In the genomic region with DNA sequence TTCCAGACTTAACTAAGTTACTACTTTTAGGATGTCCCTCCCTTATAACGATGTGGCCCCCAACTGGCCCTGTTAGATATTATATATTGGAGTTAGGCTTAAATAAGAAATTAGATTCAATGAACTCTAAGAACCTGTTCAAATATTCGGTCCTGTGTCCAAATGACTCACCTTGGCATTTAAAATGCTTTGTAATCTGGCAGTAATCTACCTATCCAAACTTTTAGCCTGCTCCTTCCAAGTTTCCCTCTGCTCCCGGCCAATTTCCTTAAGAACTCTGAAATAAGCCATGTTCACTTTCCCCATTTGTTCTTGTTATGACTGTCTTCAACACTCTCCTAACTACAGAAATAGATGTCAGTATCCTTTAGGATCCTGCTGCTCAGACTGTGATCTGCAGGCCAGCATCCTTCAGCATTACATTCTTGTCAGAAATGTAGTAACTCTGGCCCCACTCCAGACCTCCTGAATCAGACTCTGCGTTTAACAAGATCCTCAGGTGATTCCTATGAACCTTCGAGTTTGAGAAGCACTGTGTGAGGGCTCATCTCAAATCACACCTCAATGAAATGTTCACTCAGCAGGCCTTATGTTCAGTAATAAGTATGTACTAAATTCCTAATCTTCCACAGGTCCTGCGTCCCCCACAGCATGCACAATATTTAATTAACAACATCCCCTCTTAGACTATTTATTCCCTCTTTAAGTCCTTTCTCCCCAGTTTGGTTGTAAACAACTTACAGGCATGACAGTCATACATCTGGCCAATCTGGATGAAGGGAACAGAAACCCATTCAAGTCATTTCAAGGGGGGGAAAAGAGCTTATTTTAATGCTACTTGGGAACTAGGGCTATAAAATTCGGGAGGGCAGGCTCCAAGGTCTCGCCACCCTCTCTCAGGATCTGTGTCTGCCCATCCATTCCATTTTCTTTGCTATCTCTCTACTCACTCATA, we compare ENCODE assay signal across 9 cellular contexts. TPM values are rescaled to one million over a fixed set of nuclear protein-coding genes. Genes with fewer than 3 reads are reported as not detected.
DNase-seq lines count a peak whose midpoint lies in the region; ATAC-seq and TF ChIP-seq lines count a peak whose summit lies in the region.
"Had no signal": no experiment of that assay in that cellular context is flagged by ENCODE, and none has a peak within 500 bp of the region (broad histone marks: within the 10 kb centered on the region; RNA-seq: fewer than 3 reads in every experiment).

No MANE protein-coding gene starts in this region.

- H4K20me1 ChIP-seq in BLaER1: peaks cover 9% of the 10 kb centered on the region; the same call in 1 of the 2 replicates

- intact Hi-C loops in naive thymus-derived CD4-positive, alpha-beta T cell (cut with micrococcal nuclease): no loop called here

- no peak for ATAC-seq in naive thymus-derived CD4-positive, alpha-beta T cell
- ATAC-seq in HG02571 (IDR thresholded peaks at IDR 0.05; ENCODE audit: unreplicated experiment): no peak
- ATAC-seq: WTC11 had no signal

- peaks cover 21% of the 10 kb centered on the region for H3K9me3 ChIP-seq in BLaER1
- H3K9me3 ChIP-seq in HEK293 (ENCODE audit: control insufficient read depth, insufficient read depth, low read depth, low read length): no peaks in the 10 kb centered on the region
- no peaks in the 10 kb centered on the region for H3K9me3 ChIP-seq in naive thymus-derived CD4-positive, alpha-beta T cell (ENCODE audit: control insufficient read depth in 2 of 3, low read length in 3 of 3)

- no peaks in the 10 kb centered on the region for H3K27me3 ChIP-seq in BLaER1
- no peaks in the 10 kb centered on the region for H3K27me3 ChIP-seq in naive thymus-derived CD4-positive, alpha-beta T cell (ENCODE audit: control insufficient read depth in 2 of 2, insufficient read depth in 2 of 2, low read length in 2 of 2)

- H3K9ac ChIP-seq in BLaER1: no peak overlapping the region

- CTCF ChIA-PET in HEK293 (lab: Yijun Ruan, JAX): no interaction called here
- CTCF ChIA-PET in naive thymus-derived CD4-positive, alpha-beta T cell (lab: Charles Lee): interaction anchor here (1.0 kb wide), 1 partner anchor 52 kb away, joined by 3 read pairs; no protein-coding TSS in a partner anchor

- peak overlapping the region; percentile 88 for H3K4me2 ChIP-seq in BLaER1

- TF ChIP-seq CTCF in HEK293 (tag by site-specific recombination; IDR thresholded peaks at IDR 0.05) (no peak), GM20000 (IDR thresholded peaks at IDR 0.05; ENCODE audit: extremely low read depth, missing control alignments) (no peak)

- peaks cover 0 to 28% (median 8%) of the 10 kb centered on the region in 11 donors for H3K9me3 Mint-ChIP-seq in naive thymus-derived CD4-positive, alpha-beta T cell

- H3K27ac Mint-ChIP-seq in naive thymus-derived CD4-positive, alpha-beta T cell: peak overlapping the region in 7 of 9 donors; percentile 2 to 93 (median 83)
- H3K27ac Mint-ChIP-seq: WTC11 had no signal

- H3K4me3 Mint-ChIP-seq in naive thymus-derived CD4-positive, alpha-beta T cell: peak overlapping the region in 9 of 10 donors; percentile 91 to 98 (median 97)

- peaks cover 0 to 33% (median 27%) of the 10 kb centered on the region in 5 donors for H3K36me3 Mint-ChIP-seq in naive thymus-derived CD4-positive, alpha-beta T cell

- peaks cover 16% of the 10 kb centered on the region for H3K36me3 ChIP-seq in BLaER1
- no peaks in the 10 kb centered on the region for H3K36me3 ChIP-seq in HEK293 (ENCODE audit: control insufficient read depth in 2 of 2, insufficient read depth in 1 of 2, low read length in 2 of 2)
- peaks cover 0 to 8% (median 0%) of the 10 kb centered on the region in 3 experiments for H3K36me3 ChIP-seq in naive thymus-derived CD4-positive, alpha-beta T cell (ENCODE audit: control insufficient read depth in 2 of 3, insufficient read depth in 3 of 3, low read length in 3 of 3)

- no peaks in the 10 kb centered on the region for H3K27me3 Mint-ChIP-seq in naive thymus-derived CD4-positive, alpha-beta T cell

- H3K4me3 ChIP-seq in BLaER1 (no peak overlapping the region), HEK293 (ENCODE audit: low read depth, low read length) (no peak overlapping the region)
- H3K4me3 ChIP-seq in naive thymus-derived CD4-positive, alpha-beta T cell (ENCODE audit: low read length): no peak overlapping the region

- POLR2A ChIA-PET in HEK293 (lab: Yijun Ruan, JAX): no interaction called here
- POLR2A ChIA-PET in naive thymus-derived CD4-positive, alpha-beta T cell (lab: Charles Lee): interaction anchor here (0.6 kb wide), 1 partner anchor 9 kb away, joined by 4 read pairs; no protein-coding TSS in a partner anchor

- H3K27ac ChIP-seq in BLaER1: no peak overlapping the region
- H3K27ac ChIP-seq in HEK293 (ENCODE audit: extremely low read depth, low read depth, low read length): peak overlapping the region; percentile 5; the same call in 1 of the 2 replicates
- no peak overlapping the region for H3K27ac ChIP-seq in naive thymus-derived CD4-positive, alpha-beta T cell (ENCODE audit: low read depth, low read length)

- H3K4me1 Mint-ChIP-seq in naive thymus-derived CD4-positive, alpha-beta T cell: peaks cover 46 to 88% (median 67%) of the 10 kb centered on the region in 7 donors

- DNase-seq in astrocyte of the hippocampus (ENCODE audit: low read depth, low spot score) (peak; percentile 50), DMS53 treated with DMSO at 0.1 percent for 48 hours (lab: John Stamatoyannopoulos, UW; ENCODE audit: unreplicated experiment) (no peak), GM20000 (ENCODE audit: low spot score) (no peak), HuH-7 (ENCODE audit: low spot score) (no peak)
- DNase-seq in naive thymus-derived CD4-positive, alpha-beta T cell: no peak

- peaks cover 32% of the 10 kb centered on the region for H3K4me1 ChIP-seq in BLaER1
- peaks cover 11% of the 10 kb centered on the region for H3K4me1 ChIP-seq in HEK293 (ENCODE audit: control insufficient read depth, insufficient read depth, low read length)
- H3K4me1 ChIP-seq in naive thymus-derived CD4-positive, alpha-beta T cell (ENCODE audit: control insufficient read depth in 2 of 2, insufficient read depth in 2 of 2, low read length in 2 of 2): peaks cover 18 to 21% of the 10 kb centered on the region in 2 donors

TF ChIP-seq in HEK293, 187 proteins besides CTCF, POLR2A, EP300 and RAD21:
- no peak for TF ChIP-seq ZNF132 (tag by site-specific recombination; IDR thresholded peaks at IDR 0.05; ENCODE audit: borderline replicate concordance)
- no peak for TF ChIP-seq REPIN1 (tag by site-specific recombination; IDR thresholded peaks at IDR 0.05; ENCODE audit: low read depth)
- TF ChIP-seq YY2 (tag by site-specific recombination; IDR thresholded peaks at IDR 0.05): no peak
- no peak for TF ChIP-seq ZNF133 (tag by site-specific recombination; IDR thresholded peaks at IDR 0.05)
- no peak for TF ChIP-seq ZNF560 (tag by site-specific recombination; IDR thresholded peaks at IDR 0.05; ENCODE audit: borderline replicate concordance)
- TF ChIP-seq ZNF548 (tag by site-specific recombination; IDR thresholded peaks at IDR 0.05): no peak
- TF ChIP-seq, protein P1, sequence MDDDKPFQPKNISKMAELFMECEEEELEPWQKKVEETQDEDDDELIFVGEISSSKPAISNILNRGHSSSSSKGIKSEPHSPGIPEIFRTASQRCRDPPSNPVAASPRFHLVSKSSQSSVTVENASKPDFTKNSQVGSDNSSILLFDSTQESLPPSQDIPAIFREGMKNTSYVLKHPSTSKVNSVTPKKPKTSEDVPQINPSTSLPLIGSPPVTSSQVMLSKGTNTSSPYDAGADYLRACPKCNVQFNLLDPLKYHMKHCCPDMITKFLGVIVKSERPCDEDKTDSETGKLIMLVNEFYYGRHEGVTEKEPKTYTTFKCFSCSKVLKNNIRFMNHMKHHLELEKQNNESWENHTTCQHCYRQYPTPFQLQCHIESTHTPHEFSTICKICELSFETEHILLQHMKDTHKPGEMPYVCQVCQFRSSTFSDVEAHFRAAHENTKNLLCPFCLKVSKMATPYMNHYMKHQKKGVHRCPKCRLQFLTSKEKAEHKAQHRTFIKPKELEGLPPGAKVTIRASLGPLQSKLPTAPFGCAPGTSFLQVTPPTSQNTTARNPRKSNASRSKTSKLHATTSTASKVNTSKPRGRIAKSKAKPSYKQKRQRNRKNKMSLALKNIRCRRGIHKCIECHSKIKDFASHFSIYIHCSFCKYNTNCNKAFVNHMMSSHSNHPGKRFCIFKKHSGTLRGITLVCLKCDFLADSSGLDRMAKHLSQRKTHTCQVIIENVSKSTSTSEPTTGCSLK (tag by site-specific recombination; IDR thresholded peaks at IDR 0.05): no peak
- TF ChIP-seq HOXA7 (CRISPR knock-in tag; IDR thresholded peaks at IDR 0.05; ENCODE audit: borderline replicate concordance): no peak
- TF ChIP-seq ZNF335 (tag by site-specific recombination; conservative IDR thresholded peaks at IDR 0.05): no peak
- TF ChIP-seq, protein P2, sequence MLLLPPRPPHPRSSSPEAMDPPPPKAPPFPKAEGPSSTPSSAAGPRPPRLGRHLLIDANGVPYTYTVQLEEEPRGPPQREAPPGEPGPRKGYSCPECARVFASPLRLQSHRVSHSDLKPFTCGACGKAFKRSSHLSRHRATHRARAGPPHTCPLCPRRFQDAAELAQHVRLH (tag by site-specific recombination; IDR thresholded peaks at IDR 0.05): no peak
- no peak for TF ChIP-seq ZNF521 (tag by site-specific recombination; IDR thresholded peaks at IDR 0.05)
- no peak for TF ChIP-seq EGR2 (tag by site-specific recombination; IDR thresholded peaks at IDR 0.05; ENCODE audit: low read depth)
- TF ChIP-seq ZNF585B (tag by site-specific recombination; IDR thresholded peaks at IDR 0.05): no peak
- TF ChIP-seq, protein P3, sequence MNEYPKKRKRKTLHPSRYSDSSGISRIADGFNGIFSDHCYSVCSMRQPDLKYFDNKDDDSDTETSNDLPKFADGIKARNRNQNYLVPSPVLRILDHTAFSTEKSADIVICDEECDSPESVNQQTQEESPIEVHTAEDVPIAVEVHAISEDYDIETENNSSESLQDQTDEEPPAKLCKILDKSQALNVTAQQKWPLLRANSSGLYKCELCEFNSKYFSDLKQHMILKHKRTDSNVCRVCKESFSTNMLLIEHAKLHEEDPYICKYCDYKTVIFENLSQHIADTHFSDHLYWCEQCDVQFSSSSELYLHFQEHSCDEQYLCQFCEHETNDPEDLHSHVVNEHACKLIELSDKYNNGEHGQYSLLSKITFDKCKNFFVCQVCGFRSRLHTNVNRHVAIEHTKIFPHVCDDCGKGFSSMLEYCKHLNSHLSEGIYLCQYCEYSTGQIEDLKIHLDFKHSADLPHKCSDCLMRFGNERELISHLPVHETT (tag by site-specific recombination; IDR thresholded peaks at IDR 0.05): no peak
- TF ChIP-seq MZF1 (tag by site-specific recombination; IDR thresholded peaks at IDR 0.05; ENCODE audit: borderline replicate concordance): no peak

RNA-seq across cellular contexts. Expression of a gene that starts 3.0 kb away (rescaled TPM):
- 10 to 100 TPM; 28.9 to 66.8 (median 54.4) TPM for total RNA-seq in naive thymus-derived CD4-positive, alpha-beta T cell
- 10 to 100 TPM in 1 of 2 donors, 1 to 10 TPM in 1; 8.8 to 10.2 TPM for polyA plus RNA-seq in naive thymus-derived CD4-positive, alpha-beta T cell
